Comparison of ENCODE assay signal across 22 cellular contexts in the genomic region with DNA sequence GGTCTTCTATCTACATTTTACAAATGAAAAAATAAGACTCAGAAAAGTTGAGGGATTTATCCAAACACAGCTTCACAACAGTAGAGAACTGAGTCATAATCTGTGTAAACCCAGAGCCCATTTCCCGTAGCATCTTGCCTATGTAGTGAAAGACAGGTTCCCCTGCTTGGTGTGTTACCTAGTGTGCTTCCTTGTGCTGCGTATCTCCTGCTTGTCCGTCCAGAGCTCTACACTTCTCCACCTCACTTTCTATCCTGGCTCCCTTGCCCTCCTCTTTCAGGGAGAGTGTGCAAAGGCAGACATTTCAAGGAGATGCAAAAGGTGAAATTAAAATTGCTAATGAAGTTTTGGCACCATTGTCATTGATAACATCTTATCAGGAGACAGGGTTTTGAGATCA. TPM values are rescaled to one million over a fixed set of nuclear protein-coding genes. Genes with fewer than 3 reads are reported as not detected.
DNase-seq lines count a peak whose midpoint lies in the region; ATAC-seq and TF ChIP-seq lines count a peak whose summit lies in the region.
"Had no signal": no experiment of that assay in that cellular context is flagged by ENCODE, and none has a peak within 500 bp of the region (broad histone marks: within the 10 kb centered on the region; RNA-seq: fewer than 3 reads in every experiment).

No MANE protein-coding gene starts in this region.

- peaks cover 4 to 20% of the 10 kb centered on the region in 2 donors for H3K36me3 Mint-ChIP-seq in activated T-cell treated with anti-CD3 and anti-CD28 coated beads, Interleukin-2, amount 50 U/mL, for 72 hours (ENCODE audit: insufficient read depth in 2 of 2)

- no peak overlapping the region for H2BK12ac ChIP-seq in neuronal stem cell (ENCODE audit: low read length)

- H3K79me1 ChIP-seq in neuronal stem cell (ENCODE audit: low read depth, low read length) = peaks cover 3% of the 10 kb centered on the region

- H2BK120ac ChIP-seq in neuronal stem cell (ENCODE audit: low read depth, low read length) = no peak overlapping the region

- H3K36me3 ChIP-seq in HUES6 (ENCODE audit: control insufficient read depth, insufficient read depth, low read length) (peaks cover 9% of the 10 kb centered on the region), fibroblast of lung (ENCODE audit: control insufficient read depth, insufficient read depth, low read length) (no peaks in the 10 kb centered on the region), neuronal stem cell (replicated peaks in 1 of 2; ENCODE audit: control insufficient read depth in 2 of 2, insufficient read depth in 2 of 2, low read length in 2 of 2) (peaks cover 4 to 5% of the 10 kb centered on the region in 2 donors), aorta (ENCODE audit: control insufficient read depth in 1 of 2, insufficient read depth in 2 of 2, low read length in 1 of 2) (no peaks in the 10 kb centered on the region)
- H3K36me3 ChIP-seq: vagina had no signal

- no peak for TF ChIP-seq CTCF in fibroblast of lung (conservative IDR thresholded peaks at IDR 0.05 in 1 of 2, IDR thresholded peaks at IDR 0.05 in 1 of 2; ENCODE audit: low read depth in 1 of 2, low read length in 2 of 2)

- H3K18ac ChIP-seq in neuronal stem cell (ENCODE audit: low read length) = no peak overlapping the region

- H3K27me3 Mint-ChIP-seq in activated T-cell treated with anti-CD3 and anti-CD28 coated beads, Interleukin-2, amount 50 U/mL, for 72 hours (ENCODE audit: low read depth) = no peaks in the 10 kb centered on the region
- H3K27me3 Mint-ChIP-seq: activated T-cell treated with anti-CD3 and anti-CD28 coated beads, Interleukin-2, amount 50 U/mL, for 24 hours had no signal

- H2BK5ac ChIP-seq in neuronal stem cell (ENCODE audit: low read length) = no peak overlapping the region

- H4K20me1 ChIP-seq in fibroblast of lung (ENCODE audit: control insufficient read depth, extremely low read depth, insufficient read depth, low read length) = no peaks in the 10 kb centered on the region

- H3K4me3 ChIP-seq in HUES6 (ENCODE audit: low read depth, low read length) = peak overlapping the region; percentile 3; the same call in 1 of the 2 replicates
- no peak overlapping the region for H3K4me3 ChIP-seq in fibroblast of lung (replicated peaks in 1 of 4; ENCODE audit: control extremely low read depth in 1 of 4, insufficient read depth in 1 of 4, low read depth in 3 of 4, low read length in 4 of 4)
- H3K4me3 ChIP-seq in neuronal stem cell (ENCODE audit: low read length in 2 of 2) = no peak overlapping the region
- H3K4me3 ChIP-seq in aorta (ENCODE audit: low read length in 2 of 2) = no peak overlapping the region
- H3K4me3 ChIP-seq: testis, vagina had no signal

- no peak overlapping the region for H3K27ac ChIP-seq in HUES6 (ENCODE audit: low read depth, low read length)
- H3K27ac ChIP-seq in fibroblast of lung (ENCODE audit: insufficient read depth, low read length) = no peak overlapping the region
- H3K27ac ChIP-seq in neuronal stem cell (replicated peaks; ENCODE audit: low read length) = no peak overlapping the region
- H3K27ac ChIP-seq in aorta (ENCODE audit: low read depth in 1 of 2, low read length in 2 of 2) = no peak overlapping the region
- H3K27ac ChIP-seq: heart left ventricle, testis, vagina had no signal

- no peaks in the 10 kb centered on the region for H3K9me3 ChIP-seq in HUES6 (ENCODE audit: control insufficient read depth, insufficient read depth, low read depth, low read length)
- no peaks in the 10 kb centered on the region for H3K9me3 ChIP-seq in fibroblast of lung (ENCODE audit: control insufficient read depth, insufficient read depth, low read depth, low read length)
- H3K9me3 ChIP-seq in neuronal stem cell (replicated peaks in 1 of 2; ENCODE audit: control insufficient read depth in 2 of 2, insufficient read depth in 1 of 2, low read depth in 1 of 2, low read length in 2 of 2) = no peaks in the 10 kb centered on the region
- no peaks in the 10 kb centered on the region for H3K9me3 ChIP-seq in aorta (ENCODE audit: control insufficient read depth, low read length)
- H3K9me3 ChIP-seq: Caco-2, heart left ventricle, SK-N-SH, testis, vagina had no signal

- no peak for ATAC-seq in activated T-cell treated with anti-CD3 and anti-CD28 coated beads, Interleukin-2, amount 50 U/mL, for 72 hours (replicated peaks in 1 of 2)
- ATAC-seq in aorta (ENCODE audit: low FRiP score) = no peak
- ATAC-seq: heart left ventricle; stimulated activated naive CD8-positive, alpha-beta T cell treated with anti-CD3 and anti-CD28 coated beads, Interleukin-15, Interleukin-2, amounts not matched to agents 100 U/mL and 50 U/mL, for 24 hours had no signal

- no peak overlapping the region for H3K14ac ChIP-seq in neuronal stem cell (ENCODE audit: low read length)

- no peak overlapping the region for H3K23ac ChIP-seq in neuronal stem cell (ENCODE audit: low read depth, low read length, poor library complexity)

- H3K27me3 ChIP-seq in HUES6 (ENCODE audit: control insufficient read depth, insufficient read depth, low read length) = peaks cover 21% of the 10 kb centered on the region
- no peaks in the 10 kb centered on the region for H3K27me3 ChIP-seq in fibroblast of lung (ENCODE audit: control insufficient read depth, insufficient read depth, low read length)
- peaks cover 0 to 3% (median 0%) of the 10 kb centered on the region in 3 experiments for H3K27me3 ChIP-seq in neuronal stem cell (ENCODE audit: control insufficient read depth in 3 of 3, insufficient read depth in 3 of 3, low read depth in 1 of 3, low read length in 3 of 3)
- H3K27me3 ChIP-seq in aorta (ENCODE audit: control insufficient read depth in 1 of 2, insufficient read depth in 2 of 2, low read length in 1 of 2) = no peaks in the 10 kb centered on the region
- H3K27me3 ChIP-seq: heart left ventricle, testis, vagina had no signal

- no peak overlapping the region for H4K91ac ChIP-seq in neuronal stem cell (ENCODE audit: low read depth, low read length, poor library complexity)

- H2AFZ ChIP-seq in fibroblast of lung (ENCODE audit: low read length) = peak overlapping the region; percentile 10
- peak overlapping the region; percentile 99 for H2AFZ ChIP-seq in neuronal stem cell (ENCODE audit: low read length)

- peak overlapping the region; percentile 25 to 97 for H3K4me3 Mint-ChIP-seq in activated T-cell treated with anti-CD3 and anti-CD28 coated beads, Interleukin-2, amount 50 U/mL, for 72 hours
- H3K4me3 Mint-ChIP-seq: activated T-cell treated with anti-CD3 and anti-CD28 coated beads, Interleukin-2, amount 50 U/mL, for 24 hours had no signal

- no peak overlapping the region for H4K8ac ChIP-seq in neuronal stem cell (ENCODE audit: low read depth, low read length)

- H3K4me1 Mint-ChIP-seq in activated T-cell treated with anti-CD3 and anti-CD28 coated beads, Interleukin-2, amount 50 U/mL, for 72 hours (ENCODE audit: low read depth) = peaks cover 41% of the 10 kb centered on the region

- intact Hi-C loops in aorta (cut with DNase I) = no loop called here

- H3K79me2 ChIP-seq in fibroblast of lung (ENCODE audit: control insufficient read depth, insufficient read depth, low read length) = no peaks in the 10 kb centered on the region

- H2BK15ac ChIP-seq in neuronal stem cell (ENCODE audit: low read length) = no peak overlapping the region

- no peak overlapping the region for H2AK5ac ChIP-seq in neuronal stem cell (ENCODE audit: low read depth, low read length)

- H3K4me2 ChIP-seq in fibroblast of lung (ENCODE audit: extremely low read depth, insufficient read depth, low read length) = no peak overlapping the region
- H3K4me2 ChIP-seq in neuronal stem cell (ENCODE audit: insufficient read depth, low read length, poor library complexity, severe bottlenecking) = no peak overlapping the region
- H3K4me2 ChIP-seq: SK-N-SH had no signal

- H3K9me3 Mint-ChIP-seq in activated T-cell treated with anti-CD3 and anti-CD28 coated beads, Interleukin-2, amount 50 U/mL, for 72 hours = no peaks in the 10 kb centered on the region
- H3K9me3 Mint-ChIP-seq: activated T-cell treated with anti-CD3 and anti-CD28 coated beads, Interleukin-2, amount 50 U/mL, for 24 hours had no signal

- H3K9ac ChIP-seq in HUES6 (ENCODE audit: low read length) (no peak overlapping the region), fibroblast of lung (ENCODE audit: insufficient read depth, low read length) (no peak overlapping the region), neuronal stem cell (ENCODE audit: low read depth, low read length, poor library complexity) (no peak overlapping the region)
- H3K9ac ChIP-seq: SK-N-SH had no signal

- H3K4ac ChIP-seq in neuronal stem cell (ENCODE audit: low read length) = no peak overlapping the region

- peak overlapping the region; percentile 5 for H3K27ac Mint-ChIP-seq in activated T-cell treated with anti-CD3 and anti-CD28 coated beads, Interleukin-2, amount 50 U/mL, for 72 hours

- DNase-seq in activated T-cell treated with anti-CD3 and anti-CD28 coated beads, Interleukin-2, amount 50 U/mL, for 72 hours = no peak
- DNase-seq in activated T-cell treated with anti-CD3 and anti-CD28 coated beads, Interleukin-2, amount 50 U/mL, for 48 hours = no peak
- DNase-seq in fibroblast of lung (ENCODE audit: low read depth in 2 of 2) (no peak), neuronal stem cell (ENCODE audit: low spot score) (no peak), NCI-H1105 (lab: John Stamatoyannopoulos, UW) (no peak), aorta (no peak)
- no peak for DNase-seq in central memory CD4-positive, alpha-beta T cell
- DNase-seq: activated CD4-positive, alpha-beta T cell treated with anti-CD3 and anti-CD28 coated beads for 48 hours; activated T-cell treated with anti-CD3 and anti-CD28 coated beads, Interleukin-2, amount 50 U/mL, for 24 hours; Caco-2; DND-41; heart left ventricle; KBM-7; NCI-H1105 treated with DMSO at 0.1 percent for 48 hours; NCI-H446 treated with DMSO at 0.1 percent for 48 hours; occipital lobe; OCI-M1; SK-N-SH; stimulated activated naive CD8-positive, alpha-beta T cell treated with anti-CD3 and anti-CD28 coated beads, Interleukin-15, Interleukin-2, amounts not matched to agents 100 U/mL and 50 U/mL, for 24 hours; testis had no signal

- H3K4me1 ChIP-seq in HUES6 (ENCODE audit: control insufficient read depth, insufficient read depth, low read length) (peaks cover 12% of the 10 kb centered on the region; the same call in 1 of the 2 replicates), fibroblast of lung (ENCODE audit: control insufficient read depth, extremely low read depth, insufficient read depth, low read length) (no peaks in the 10 kb centered on the region), neuronal stem cell (ENCODE audit: control insufficient read depth in 2 of 2, insufficient read depth in 1 of 2, low read depth in 1 of 2, low read length in 2 of 2) (no peaks in the 10 kb centered on the region), aorta (ENCODE audit: control insufficient read depth in 1 of 2, insufficient read depth in 2 of 2, low read length in 2 of 2) (no peaks in the 10 kb centered on the region)
- H3K4me1 ChIP-seq: Caco-2 had no signal

- no CpG with 5 or more reads among the region's 3 CpGs for WGBS in neuronal stem cell (ENCODE audit: extremely low coverage in 2 of 2, insufficient read length in 2 of 2, insufficient replicate concordance in 1 of 2), 2 donors
- WGBS in aorta, 2 donors = 79% methylated on average over 3 of the region's 3 CpGs

RNA-seq across cellular contexts. Expression of a gene that starts 1.4 kb away (rescaled TPM):
- total RNA-seq in activated T-cell treated with anti-CD3 and anti-CD28 coated beads, Interleukin-2, amount 50 U/mL, for 72 hours = 100 to 1,000 TPM; 338 to 383 TPM
- total RNA-seq in fibroblast of lung (72.7 and 116 TPM in 2 replicates), aorta (10 to 100 TPM; 15.7 to 23.1 TPM)
- polyA plus RNA-seq in fibroblast of lung (26.8 and 37.8 TPM in 2 replicates), aorta (10 to 100 TPM; 16.3 to 33.3 TPM)
- 35.3 and 53.9 TPM in 2 replicates for polyA plus RNA-seq in fibroblast of lung (2012)
- polyA minus RNA-seq in fibroblast of lung (ENCODE audit: low replicate concordance) = 12.2 and 51.6 TPM in 2 replicates
- polyA plus RNA-seq in neuronal stem cell (2013, experiment 1 of 2) = 31.8 TPM
- 30.5 TPM for polyA plus RNA-seq in neuronal stem cell (2013, experiment 2 of 2)
